Comparison of ENCODE assay signal across 9 cellular contexts in the genomic region with DNA sequence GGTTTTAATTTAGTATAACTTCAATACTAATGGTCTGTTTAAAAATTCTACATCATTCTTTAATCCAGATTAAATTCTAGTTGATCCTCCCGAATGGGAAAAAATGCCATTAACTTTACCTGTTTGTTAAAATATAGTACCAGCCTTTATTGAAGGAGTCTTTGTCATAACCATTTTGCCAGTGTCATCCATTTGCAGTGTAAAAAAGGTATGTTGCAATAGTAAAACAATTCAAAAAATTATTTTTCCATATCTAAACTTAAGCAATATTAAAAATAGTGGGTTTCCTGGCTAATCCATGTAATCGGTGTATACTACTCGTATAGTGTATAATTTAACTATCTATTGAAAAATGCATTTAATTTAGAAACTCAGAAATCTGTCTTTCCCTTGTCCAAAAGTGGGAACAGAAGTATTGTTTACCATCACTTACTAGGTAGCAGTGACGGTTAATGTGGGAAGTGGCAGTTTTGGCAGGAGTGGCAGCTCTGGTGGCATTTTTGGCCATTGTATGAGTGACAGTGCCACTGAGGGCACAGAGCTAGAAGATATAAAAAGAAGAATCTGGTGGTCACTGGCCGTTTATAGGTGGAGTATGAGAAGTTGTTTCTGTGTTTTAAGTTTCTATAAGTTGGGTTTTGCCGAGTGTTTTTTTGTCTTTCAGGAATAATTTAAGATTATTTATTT. TPM values are rescaled to one million over a fixed set of nuclear protein-coding genes. Genes with fewer than 3 reads are reported as not detected.
DNase-seq lines count a peak whose midpoint lies in the region; ATAC-seq and TF ChIP-seq lines count a peak whose summit lies in the region.
"Had no signal": no experiment of that assay in that cellular context is flagged by ENCODE, and none has a peak within 500 bp of the region (broad histone marks: within the 10 kb centered on the region; RNA-seq: fewer than 3 reads in every experiment).

No MANE protein-coding gene starts in this region.

- DNase-seq in Calu3 = no peak
- DNase-seq in NB4 (ENCODE audit: low read depth) = peak; percentile 11
- no peak for DNase-seq in osteocyte (ENCODE audit: extremely low spot score, unreplicated experiment)
- DNase-seq in NCI-H1417 (lab: John Stamatoyannopoulos, UW) = no peak
- DNase-seq in NCI-H1930 (lab: John Stamatoyannopoulos, UW) = no peak
- no peak for DNase-seq in HT-29 (ENCODE audit: low spot score)
- DNase-seq: uterus had no signal

- BruUV-seq in Calu3 (replicated peaks; lab: Mats Ljungman, UMichigan) = no TSS peak

- CTCF ChIA-PET in Calu3 (lab: Charles Lee) = no interaction called here

- no peak for ATAC-seq in esophagus mucosa

- H3K27ac Mint-ChIP-seq in Calu3 (ENCODE audit: unreplicated experiment) (peak overlapping the region; percentile 87), osteocyte (ENCODE audit: unreplicated experiment) (peak overlapping the region; percentile 67)
- H3K27ac Mint-ChIP-seq in dendritic cell treated with granulocyte-macrophage colony-stimulating factor and Interleukin-4, amounts not matched to agents 40 ng/mL and 50 ng/mL, for 4 days = no peak overlapping the region

- H3K27me3 Mint-ChIP-seq in Calu3 (ENCODE audit: unreplicated experiment) = no peaks in the 10 kb centered on the region
- no peaks in the 10 kb centered on the region for H3K27me3 Mint-ChIP-seq in dendritic cell treated with granulocyte-macrophage colony-stimulating factor and Interleukin-4, amounts not matched to agents 40 ng/mL and 50 ng/mL, for 4 days
- H3K27me3 Mint-ChIP-seq in osteocyte (ENCODE audit: unreplicated experiment) = no peaks in the 10 kb centered on the region

- intact Hi-C loops in Calu3 (cut with micrococcal nuclease; ENCODE audit: unreplicated experiment) = loop anchor here (5.0 kb wide), 4 partner anchors 224 to 536 kb away; a partner anchor contains a TSS
- intact Hi-C loops in dendritic cell treated with granulocyte-macrophage colony-stimulating factor and Interleukin-4, amounts not matched to agents 40 ng/mL and 50 ng/mL, for 4 days (cut with micrococcal nuclease) = loop anchor here (5.0 kb wide), 3 partner anchors 224 to 571 kb away; a partner anchor contains a TSS

- TF ChIP-seq POLR2A in NB4 (IDR thresholded peaks at IDR 0.05; ENCODE audit: extremely low read depth, insufficient read length) = no peak

- H3K4me3 ChIP-seq in NB4 (ENCODE audit: low read depth, low read length) = peak overlapping the region; percentile 91

- TF ChIP-seq CTCF in Calu3 (IDR thresholded peaks at IDR 0.05; ENCODE audit: unreplicated experiment) = no peak
- no peak for TF ChIP-seq CTCF in NB4 (IDR thresholded peaks at IDR 0.05; ENCODE audit: low read depth, low read length)
- no peak for TF ChIP-seq CTCF in osteocyte (IDR thresholded peaks at IDR 0.05)

- H3K4me1 Mint-ChIP-seq in Calu3 (ENCODE audit: low read depth, unreplicated experiment) (peaks cover 32% of the 10 kb centered on the region), osteocyte (ENCODE audit: unreplicated experiment) (peaks cover 47% of the 10 kb centered on the region)
- peaks cover 39% of the 10 kb centered on the region for H3K4me1 Mint-ChIP-seq in dendritic cell treated with granulocyte-macrophage colony-stimulating factor and Interleukin-4, amounts not matched to agents 40 ng/mL and 50 ng/mL, for 4 days (ENCODE audit: low read depth)

- H3K4me3 Mint-ChIP-seq in Calu3 (ENCODE audit: low read depth, unreplicated experiment) = peak overlapping the region; percentile 87
- H3K4me3 Mint-ChIP-seq in dendritic cell treated with granulocyte-macrophage colony-stimulating factor and Interleukin-4, amounts not matched to agents 40 ng/mL and 50 ng/mL, for 4 days = peak overlapping the region; percentile 46
- H3K4me3 Mint-ChIP-seq in osteocyte (ENCODE audit: unreplicated experiment) = peak overlapping the region; percentile 92

- H3K9me3 Mint-ChIP-seq in Calu3 (ENCODE audit: low read depth, unreplicated experiment) = no peaks in the 10 kb centered on the region
- H3K9me3 Mint-ChIP-seq in dendritic cell treated with granulocyte-macrophage colony-stimulating factor and Interleukin-4, amounts not matched to agents 40 ng/mL and 50 ng/mL, for 4 days = no peaks in the 10 kb centered on the region
- no peaks in the 10 kb centered on the region for H3K9me3 Mint-ChIP-seq in osteocyte (ENCODE audit: unreplicated experiment)

- H3K36me3 Mint-ChIP-seq in Calu3 (ENCODE audit: insufficient read depth, unreplicated experiment) = peaks cover 52% of the 10 kb centered on the region
- peaks cover 10% of the 10 kb centered on the region for H3K36me3 Mint-ChIP-seq in dendritic cell treated with granulocyte-macrophage colony-stimulating factor and Interleukin-4, amounts not matched to agents 40 ng/mL and 50 ng/mL, for 4 days (ENCODE audit: low read depth)
- no peaks in the 10 kb centered on the region for H3K36me3 Mint-ChIP-seq in osteocyte (ENCODE audit: unreplicated experiment)

RNA-seq across cellular contexts. Expression of a gene that starts 1.9 kb away (rescaled TPM):
- total RNA-seq in Calu3 (2022) (87.4 and 101 TPM in 2 replicates), osteocyte (97.6 and 102 TPM in 2 replicates), esophagus mucosa (88.6 TPM)
- 22.8 and 28.8 TPM in 2 replicates for total RNA-seq in HT-29 (2014; rRNA removed; shearing (Covaris generic))

RNA-seq across cellular contexts. Expression of a gene that starts 2.2 kb away (rescaled TPM):
- 60.5 and 62.7 TPM in 2 replicates for total RNA-seq in Calu3 (2022)
- 51.2 and 52.4 TPM in 2 replicates for total RNA-seq in osteocyte
- total RNA-seq in esophagus mucosa = 18.5 TPM
- 15.8 and 21.1 TPM in 2 replicates for total RNA-seq in HT-29 (2014; rRNA removed; shearing (Covaris generic))

RNA-seq across cellular contexts. Expression of a gene that starts 27.1 kb away (rescaled TPM):
- total RNA-seq in Calu3 (2022) (not detected in 2 replicates), osteocyte (6.6 and 6.9 TPM in 2 replicates), esophagus mucosa (0.20 TPM)
- not detected in 2 replicates for total RNA-seq in HT-29 (2014; rRNA removed; shearing (Covaris generic))
